20 cellular contexts compared by ENCODE assay signal in the genomic region with DNA sequence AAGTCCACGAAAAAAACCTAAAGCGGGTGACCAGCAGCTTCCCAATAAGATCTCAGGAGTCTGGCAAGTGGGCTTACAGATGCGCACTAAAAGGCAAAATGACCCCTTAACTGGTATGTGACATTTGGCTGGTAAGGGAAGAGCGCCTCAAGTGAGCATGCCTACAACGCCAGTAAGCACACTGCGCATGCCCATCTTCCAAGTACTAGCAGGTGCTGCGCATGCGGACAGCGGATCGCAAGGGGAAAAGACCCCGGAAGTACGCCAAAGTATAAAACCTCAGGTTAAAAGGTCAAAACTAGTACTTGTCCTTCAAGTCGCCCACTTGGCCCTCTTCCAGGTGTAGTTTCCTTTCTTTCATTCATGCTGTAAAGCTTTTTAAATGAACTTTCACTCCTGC.
"Had no signal": no experiment of that assay in that cellular context is flagged by ENCODE, and none has a peak within 500 bp of the region (broad histone marks: within the 10 kb centered on the region; RNA-seq: fewer than 3 reads in every experiment).

No MANE protein-coding gene starts in this region.

- FAIRE-seq: keratinocyte had no signal

- ATAC-seq: esophagus mucosa; gastrocnemius medialis; left ventricle myocardium superior; lower lobe of right lung; naive thymus-derived CD8-positive, alpha-beta T cell; sciatic nerve; stimulated activated naive CD8-positive, alpha-beta T cell treated with anti-CD3 and anti-CD28 coated beads, Interleukin-15, amount 100 ng/mL, for 72 hours had no signal

- DNase-seq: effector CD8-positive, alpha-beta T cell; endodermal cell; foreskin fibroblast; gastrocnemius medialis; left ventricle myocardium superior; lower lobe of right lung; naive thymus-derived CD8-positive, alpha-beta T cell; nephron progenitor cell; nucleus accumbens; stimulated activated CD4-positive, alpha-beta T cell treated with anti-CD3 and anti-CD28 coated beads, Interleukin-12 subunit alpha, Interleukin-12 subunit beta, amount 100 ng/mL, for 4 hours; stimulated activated CD4-positive, alpha-beta T cell treated with anti-CD3 and anti-CD28 coated beads, Interleukin-1b, Interleukin-23, amount 100 ng/mL, for 48 hours; stimulated activated CD4-positive, alpha-beta T cell treated with anti-CD3 and anti-CD28 coated beads, Interleukin-4, amount 100 ng/mL, for 1 hour; stimulated activated CD8-positive, alpha-beta memory T cell treated with anti-CD3 and anti-CD28 coated beads, Interleukin-4, amount 100 ng/mL, for 48 hours; stimulated activated naive CD4-positive, alpha-beta T cell; stimulated activated naive CD8-positive, alpha-beta T cell treated with anti-CD3 and anti-CD28 coated beads, Interleukin-15, amount 100 ng/mL, for 72 hours; thyroid gland; trophoblast cell had no signal
